In genomic region chr1:152110860-152111514, GRCh38 we compare ENCODE assay signal across 8 cellular contexts. TPM values are rescaled to one million over a fixed set of nuclear protein-coding genes. Genes with fewer than 3 reads are reported as not detected.
DNase-seq lines count a peak whose midpoint lies in the region; ATAC-seq and TF ChIP-seq lines count a peak whose summit lies in the region.

No MANE protein-coding gene starts in this region.

- no peak for TF ChIP-seq EP300 in transverse colon (IDR thresholded peaks at IDR 0.05; ENCODE audit: low read depth)

- H3K27me3 ChIP-seq in BLaER1 (peaks cover 84% of the 10 kb centered on the region), transverse colon (peaks cover 100% of the 10 kb centered on the region)
- peaks cover 34% of the 10 kb centered on the region for H3K27me3 ChIP-seq in effector memory CD4-positive, alpha-beta T cell (replicated peaks; ENCODE audit: control insufficient read depth, insufficient read depth, low read length, poor library complexity, severe bottlenecking)

- ATAC-seq in mucosa of descending colon = peak; percentile 64
- ATAC-seq in GM18519 (IDR thresholded peaks at IDR 0.05; ENCODE audit: low FRiP score, unreplicated experiment) = no peak

- H3K9ac ChIP-seq in BLaER1 (no peak overlapping the region), SK-N-MC (ENCODE audit: insufficient read length) (no peak overlapping the region)

- H3K4me3 ChIP-seq in BLaER1 (peak overlapping the region; percentile 64), SK-N-MC (peak overlapping the region; percentile 76), mucosa of descending colon (no peak overlapping the region), transverse colon (peak overlapping the region; percentile 11 to 55 (median 36))
- peak overlapping the region; percentile 71 for H3K4me3 ChIP-seq in effector memory CD4-positive, alpha-beta T cell (ENCODE audit: insufficient read depth, low read depth, low read length, poor library complexity, severe bottlenecking)

- H3K36me3 ChIP-seq in BLaER1 (no peaks in the 10 kb centered on the region), SK-N-MC (ENCODE audit: insufficient read depth, low read length) (no peaks in the 10 kb centered on the region), mucosa of descending colon (ENCODE audit: low read depth) (no peaks in the 10 kb centered on the region), transverse colon (no peaks in the 10 kb centered on the region)
- H3K36me3 ChIP-seq in effector memory CD4-positive, alpha-beta T cell (ENCODE audit: control insufficient read depth, insufficient read depth, low read length) = no peaks in the 10 kb centered on the region

- intact Hi-C loops in mucosa of descending colon (cut with DNase I, micrococcal nuclease) (no loop called here), transverse colon (cut with DNase I; ENCODE audit: low total_unique reads) (no loop called here)

- TF ChIP-seq CTCF in mucosa of descending colon (IDR thresholded peaks at IDR 0.05) = no peak
- no peak for TF ChIP-seq CTCF in transverse colon (IDR thresholded peaks at IDR 0.05)

- WGBS in transverse colon (ENCODE audit: low coverage in 1 of 2), 2 donors = 0 to 3% methylated on average over 2 to 60 of the region's 60 CpGs

- peaks cover 38% of the 10 kb centered on the region for H3K4me1 ChIP-seq in BLaER1
- H3K4me1 ChIP-seq in effector memory CD4-positive, alpha-beta T cell (ENCODE audit: control insufficient read depth, insufficient read depth, low read length, poor library complexity, severe bottlenecking) = peaks cover 30% of the 10 kb centered on the region
- peaks cover 50% of the 10 kb centered on the region for H3K4me1 ChIP-seq in mucosa of descending colon (ENCODE audit: low read depth)
- peaks cover 18 to 63% (median 46%) of the 10 kb centered on the region in 4 donors for H3K4me1 ChIP-seq in transverse colon

- TF ChIP-seq POLR2A in transverse colon (IDR thresholded peaks at IDR 0.05) = no peak

- H4K20me1 ChIP-seq in BLaER1 = no peaks in the 10 kb centered on the region

- peak overlapping the region; percentile 94 for H3K4me2 ChIP-seq in BLaER1

- H3K27ac ChIP-seq in BLaER1 (no peak overlapping the region), SK-N-MC (no peak overlapping the region), transverse colon (no peak overlapping the region)
- no peak overlapping the region for H3K27ac ChIP-seq in effector memory CD4-positive, alpha-beta T cell (ENCODE audit: insufficient read depth, low read length, poor library complexity, severe bottlenecking)

- DNase-seq in HCEC 1CT (peak; percentile 28), SK-N-MC (ENCODE audit: low read depth, low spot score) (no peak), mucosa of descending colon (peak; percentile 26 to 57 (median 51)), transverse colon (no peak), NCI-H1436 (lab: John Stamatoyannopoulos, UW) (no peak)
- no peak for DNase-seq in effector memory CD4-positive, alpha-beta T cell

- in situ Hi-C loops in transverse colon (cut with MboI; ENCODE audit: low pct_ligation_motif_present in 1 of 4, low pct_unique_long_range_greater_than_20kb in 1 of 4, low sequenced_read_pairs in 3 of 4) = no loop called here

- H3K9me3 ChIP-seq in BLaER1 = peaks cover 64% of the 10 kb centered on the region
- H3K9me3 ChIP-seq in SK-N-MC (ENCODE audit: low read depth, low read length) = peaks cover 3% of the 10 kb centered on the region; the same call in 1 of the 2 replicates
- no peaks in the 10 kb centered on the region for H3K9me3 ChIP-seq in effector memory CD4-positive, alpha-beta T cell (ENCODE audit: control insufficient read depth, low read length)
- no peaks in the 10 kb centered on the region for H3K9me3 ChIP-seq in mucosa of descending colon
- peaks cover 0 to 8% of the 10 kb centered on the region in 2 donors for H3K9me3 ChIP-seq in transverse colon

RNA-seq across cellular contexts. Expression of gene TCHH, which starts 4.3 kb away (rescaled TPM):
- total RNA-seq in mucosa of descending colon = under 1 TPM in 2 of 3 donors, not detected in 1; 0.05 to 0.09 TPM
- under 1 TPM in 1 of 4 donors, not detected in 3; under 0.01 TPM for total RNA-seq in transverse colon

RNA-seq across cellular contexts. Expression of gene TCHHL1, which starts 22.1 kb away (rescaled TPM):
- not detected for total RNA-seq in mucosa of descending colon
- not detected for total RNA-seq in transverse colon

RNA-seq across cellular contexts. Expression of gene RPTN, which starts 48.0 kb away (rescaled TPM):
- total RNA-seq in mucosa of descending colon (not detected), transverse colon (not detected)

Comparison
In these comparisons a context has a peak if more than half of its experiments do, and no peak if none do; other contexts are left out.
1. DNase-seq: peak in HCEC 1CT (single experiment) and mucosa of descending colon (3 of 3); none in SK-N-MC (single experiment), effector memory CD4-positive, alpha-beta T cell (0 of 3), transverse colon (single experiment) and NCI-H1436 (single experiment).